8 cellular contexts compared by ENCODE assay signal in genomic region chr7:121712966-121713365, GRCh38.
DNase-seq lines count a peak whose midpoint lies in the region; FAIRE-seq and TF ChIP-seq lines count a peak whose summit lies in the region.
"Not testable (repeated sequence)": the region's sequence is repeated elsewhere in the genome, so short reads cannot be mapped to it uniquely, and the experiment has no call there.

No MANE protein-coding gene starts in this region.

- H3K9me3 ChIP-seq in MM.1S (replicated peaks; ENCODE audit: insufficient read depth, low read length); Peyer's patch; iPS-20b (ENCODE audit: insufficient read depth, low read depth, low read length); small intestine (ENCODE audit: control insufficient read depth, low read depth): not testable (repeated sequence)

- not testable (repeated sequence) for H3K4me2 ChIP-seq in MM.1S (ENCODE audit: low read depth, low read length)

- WGBS in small intestine, 3 donors = 40 to 44% (median 42%) methylated on average over 5 of the region's 5 CpGs

- not testable (repeated sequence) for H3K9ac ChIP-seq in MM.1S (ENCODE audit: low read length); iPS-20b (ENCODE audit: low read depth, low read length)

- H3K79me2 ChIP-seq in MM.1S (ENCODE audit: low read length) = not testable (repeated sequence)

- not testable (repeated sequence) for FAIRE-seq in bronchial epithelial cell (lab: Jason Lieb, UNC); small intestine (lab: Jason Lieb, UNC)

- not testable (repeated sequence) for H2AFZ ChIP-seq in MM.1S (ENCODE audit: low read length)

- not testable (repeated sequence) for H3K27ac ChIP-seq in MM.1S (ENCODE audit: low read length); Peyer's patch; iPS-20b (ENCODE audit: low read length); small intestine (ENCODE audit: low read depth in 1 of 2, low read length in 1 of 2)

- DNase-seq in DMS53 (lab: John Stamatoyannopoulos, UW) (peak; percentile 90), MM.1S (peak; percentile 67), NCI-H187 treated with DMSO at 0.1 percent for 48 hours (lab: John Stamatoyannopoulos, UW) (peak; percentile 8), NCI-H526 (lab: John Stamatoyannopoulos, UW) (peak; percentile 94 to 96), Peyer's patch (peak in 2 of 3 donors; percentile 61 to 64), bronchial epithelial cell (ENCODE audit: low read depth) (peak; percentile 14), small intestine (peak; percentile 22)

- not testable (repeated sequence) for H3K36me3 ChIP-seq in MM.1S (replicated peaks; ENCODE audit: insufficient read depth, low read length); Peyer's patch; bronchial epithelial cell (ENCODE audit: control insufficient read depth, insufficient read depth, low read length); iPS-20b (ENCODE audit: insufficient read depth, low read depth, low read length); small intestine (ENCODE audit: control insufficient read depth in 2 of 2, insufficient read depth in 2 of 2, low read length in 2 of 2)

- not testable (repeated sequence) for H3K4me1 ChIP-seq in MM.1S (ENCODE audit: low read length); Peyer's patch; iPS-20b (ENCODE audit: insufficient read depth, low read length); small intestine (ENCODE audit: control insufficient read depth in 2 of 2, insufficient read depth in 1 of 2, low read depth in 1 of 2, low read length in 1 of 2)

- not testable (repeated sequence) for H3K27me3 ChIP-seq in MM.1S (replicated peaks; ENCODE audit: insufficient read depth, low read length); Peyer's patch; bronchial epithelial cell (ENCODE audit: control insufficient read depth, insufficient read depth, low read length); iPS-20b (ENCODE audit: insufficient read depth, low read length); small intestine (ENCODE audit: control insufficient read depth in 2 of 2, insufficient read depth in 2 of 2, low read length in 2 of 2)

- H3K4me3 ChIP-seq in MM.1S (ENCODE audit: low read length); Peyer's patch; bronchial epithelial cell (ENCODE audit: low read depth, low read length); small intestine (ENCODE audit: low read depth in 1 of 2, low read length in 2 of 2): not testable (repeated sequence)
- H3K4me3 ChIP-seq in iPS-20b (ENCODE audit: low read length) = 0 out of 2 replicates have a peak overlapping the region, but pooled peaks have one; percentile 30

- TF ChIP-seq POLR2A in Peyer's patch (IDR thresholded peaks at IDR 0.05) = not testable (repeated sequence)

- not testable (repeated sequence) for H4K20me1 ChIP-seq in MM.1S (ENCODE audit: insufficient read depth, low read length)

- not testable (repeated sequence) for H3K9me2 ChIP-seq in MM.1S (replicated peaks; ENCODE audit: insufficient read depth, low read length)

- not testable (repeated sequence) for H3F3A ChIP-seq in MM.1S (ENCODE audit: insufficient read depth, low read length)

- TF ChIP-seq CTCF in MM.1S (IDR thresholded peaks at IDR 0.05; ENCODE audit: low read length); Peyer's patch (IDR thresholded peaks at IDR 0.05); bronchial epithelial cell (IDR thresholded peaks at IDR 0.05; ENCODE audit: insufficient read depth, low read length, severe bottlenecking): not testable (repeated sequence)

Comparison
In these comparisons a context has a peak if more than half of its experiments do, and no peak if none do; other contexts are left out.
1. DNase-seq: peak in every context shown above with its lines; median percentile 95 in NCI-H526; 90 in DMS53; 67 in MM.1S; 62 in Peyer's patch; 22 in small intestine; 14 in bronchial epithelial cell; 8 in NCI-H187 treated with DMSO at 0.1 percent for 48 hours.